In genomic region chr1:201326710-201327109, GRCh38 we compare ENCODE assay signal across 26 cellular contexts. TPM values are rescaled to one million over a fixed set of nuclear protein-coding genes. Genes with fewer than 3 reads are reported as not detected.
"Had no signal": no experiment of that assay in that cellular context is flagged by ENCODE, and none has a peak within 500 bp of the region (broad histone marks: within the 10 kb centered on the region; RNA-seq: fewer than 3 reads in every experiment).

No MANE protein-coding gene starts in this region.

- H3K4me1 Mint-ChIP-seq: activated naive CD4-positive, alpha-beta T cell treated with anti-CD3 and anti-CD28 coated beads, Interleukin-2, amount 50 U/mL, for 24 hours; WTC11 had no signal

- H3K36me3 Mint-ChIP-seq: activated naive CD4-positive, alpha-beta T cell treated with anti-CD3 and anti-CD28 coated beads, Interleukin-2, amount 50 U/mL, for 24 hours; WTC11 had no signal

- H3K27me3 ChIP-seq: breast epithelium had no signal

- H3K4me3 ChIP-seq: breast epithelium had no signal

- H3K9me3 ChIP-seq: breast epithelium had no signal

- ATAC-seq: activated CD8-positive, alpha-beta T cell treated with anti-CD3 and anti-CD28 coated beads, Interleukin-2, amount 10 ng/mL, durations not matched to agents 7 days and 5 days; Panc1; WTC11 had no signal

- H3K27ac Mint-ChIP-seq: activated CD8-positive, alpha-beta T cell treated with anti-CD3 and anti-CD28 coated beads, Interleukin-2, amount 10 ng/mL, durations not matched to agents 7 days and 5 days; activated naive CD4-positive, alpha-beta T cell treated with anti-CD3 and anti-CD28 coated beads, Interleukin-2, amount 50 U/mL, for 24 hours; T-helper 1 cell treated with Interleukin-12 subunit alpha and Interleukin-12 subunit beta and Interleukin-4 antibody, amounts not matched to agents 30 μg/mL and 1 μg/mL, for 36 hours; WTC11 had no signal

- H3K27me3 Mint-ChIP-seq: activated naive CD4-positive, alpha-beta T cell treated with anti-CD3 and anti-CD28 coated beads, Interleukin-2, amount 50 U/mL, for 24 hours had no signal

- H3K27ac ChIP-seq: breast epithelium had no signal

- H3K9me3 Mint-ChIP-seq: activated naive CD4-positive, alpha-beta T cell treated with anti-CD3 and anti-CD28 coated beads, Interleukin-2, amount 50 U/mL, for 24 hours; T-helper 1 cell treated with Interleukin-12 subunit alpha and Interleukin-12 subunit beta and Interleukin-4 antibody, amounts not matched to agents 30 μg/mL and 1 μg/mL, for 36 hours had no signal

- H3K4me3 Mint-ChIP-seq: activated CD8-positive, alpha-beta T cell treated with anti-CD3 and anti-CD28 coated beads, Interleukin-2, amount 10 ng/mL, durations not matched to agents 7 days and 5 days; activated naive CD4-positive, alpha-beta T cell treated with anti-CD3 and anti-CD28 coated beads, Interleukin-2, amount 50 U/mL, for 24 hours; T-helper 1 cell treated with Interleukin-12 subunit alpha and Interleukin-12 subunit beta and Interleukin-4 antibody, amounts not matched to agents 30 μg/mL and 1 μg/mL, for 36 hours; WTC11 had no signal

- H3K36me3 ChIP-seq: breast epithelium had no signal

- H3K4me1 ChIP-seq: breast epithelium had no signal

- DNase-seq: activated CD4-positive, alpha-beta T cell treated with anti-CD3 and anti-CD28 coated beads for 48 hours; activated CD4-positive, alpha-beta T cell treated with anti-CD3 and anti-CD28 coated beads, Interleukin-2, amount 50 U/mL, for 4 hours; activated CD4-positive, CD25-positive, alpha-beta regulatory T cell treated with anti-CD3 and anti-CD28 coated beads, Interleukin-2, amount 50 U/mL, for 72 hours; activated CD8-positive, alpha-beta memory T cell treated with anti-CD3 and anti-CD28 coated beads, Interleukin-2, amount 50 U/mL, for 48 hours; activated CD8-positive, alpha-beta T cell treated with anti-CD3 and anti-CD28 coated beads, Interleukin-2, amount 10 ng/mL, durations not matched to agents 7 days and 5 days; activated effector memory CD4-positive, alpha-beta T cell treated with Interleukin-2 at 50 U/mL for 16 hours; activated naive CD4-positive, alpha-beta T cell; activated T-cell treated with anti-CD3 and anti-CD28 coated beads, Interleukin-2, amount 50 U/mL, for 1 hour; Karpas-422; MM.1S; NCI-H1105; NCI-H1436 treated with DMSO at 0.1 percent for 48 hours; NCI-H187; NCI-H2081; NCI-H510A treated with DMSO at 0.1 percent for 48 hours; NCI-H69; NK-92 treated with Interleukin-12 subunit alpha and Interleukin-12 subunit beta, amount 100 ng/mL, for 24 hours; OCI-M1; Right ventricle myocardium superior; RPMI8226 had no signal

RNA-seq across cellular contexts. Expression of gene PKP1, which starts 43.4 kb away (rescaled TPM):
- total RNA-seq: activated CD8-positive, alpha-beta T cell treated with anti-CD3 and anti-CD28 coated beads, Interleukin-2, amount 10 ng/mL, durations not matched to agents 7 days and 5 days; SK-MEL-5 had no signal

RNA-seq across cellular contexts. Expression of gene TNNT2, which starts 50.8 kb away (rescaled TPM):
- total RNA-seq: activated CD8-positive, alpha-beta T cell treated with anti-CD3 and anti-CD28 coated beads, Interleukin-2, amount 10 ng/mL, durations not matched to agents 7 days and 5 days; SK-MEL-5 had no signal
